In the genomic region with DNA sequence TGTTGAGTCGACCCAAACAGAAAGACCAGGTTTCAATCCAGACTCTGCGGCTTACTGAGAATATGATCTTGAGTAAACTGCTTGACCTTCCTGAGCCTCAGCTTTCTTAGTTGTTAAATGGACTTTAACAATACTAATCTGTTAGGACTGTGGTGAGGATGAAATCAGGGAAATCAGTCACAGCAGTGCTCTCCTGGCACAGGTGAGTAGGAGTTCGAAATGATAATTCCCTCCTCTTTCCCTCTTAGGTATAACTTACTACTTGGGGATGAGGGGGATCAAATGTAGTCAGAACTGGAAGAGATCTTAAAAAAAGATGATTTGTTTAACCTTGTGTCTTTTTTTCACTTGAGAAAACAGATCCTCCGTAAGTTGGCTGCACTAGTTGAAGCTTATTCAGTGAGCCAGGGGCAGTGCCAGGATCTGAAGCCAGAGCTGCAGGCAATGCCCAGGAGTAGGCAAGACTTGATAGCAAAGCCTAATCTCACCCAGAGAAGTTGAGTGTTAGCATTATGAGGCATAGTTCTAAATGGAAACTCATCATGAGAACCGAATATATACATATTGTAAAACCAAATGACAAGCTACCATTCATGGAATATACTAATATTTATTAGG, we compare ENCODE assay signal across 11 cellular contexts. TPM values are rescaled to one million over a fixed set of nuclear protein-coding genes. Genes with fewer than 3 reads are reported as not detected.
DNase-seq lines count a peak whose midpoint lies in the region; ATAC-seq and TF ChIP-seq lines count a peak whose summit lies in the region.
"Had no signal": no experiment of that assay in that cellular context is flagged by ENCODE, and none has a peak within 500 bp of the region (broad histone marks: within the 10 kb centered on the region; RNA-seq: fewer than 3 reads in every experiment).

No MANE protein-coding gene starts in this region.

- H3K9me3 Mint-ChIP-seq in endothelial cell (ENCODE audit: unreplicated experiment): no peaks in the 10 kb centered on the region

- H3K4me1 ChIP-seq in stomach smooth muscle (ENCODE audit: control insufficient read depth, insufficient read depth, low read length): peaks cover 23% of the 10 kb centered on the region

- H3K4me3 Mint-ChIP-seq in endothelial cell (ENCODE audit: unreplicated experiment): peak overlapping the region; percentile 97
- H3K4me3 Mint-ChIP-seq: CD4-positive, alpha-beta memory T cell had no signal

- H3K36me3 ChIP-seq in stomach smooth muscle (ENCODE audit: control insufficient read depth in 2 of 2, insufficient read depth in 2 of 2, low read length in 2 of 2): peaks cover 2 to 4% of the 10 kb centered on the region in 2 donors

- H3K27me3 ChIP-seq in stomach smooth muscle (ENCODE audit: control insufficient read depth in 1 of 2, insufficient read depth in 2 of 2, low read length in 2 of 2): no peaks in the 10 kb centered on the region

- peaks cover 20% of the 10 kb centered on the region for H3K4me1 Mint-ChIP-seq in endothelial cell (ENCODE audit: unreplicated experiment)

- DNase-seq in HFF-Myc (ENCODE audit: extremely low read depth, low read depth) (no peak), endothelial cell (ENCODE audit: low spot score) (no peak), medulla oblongata (ENCODE audit: extremely low spot score) (peak; percentile 58), activated gamma-delta T cell treated with Interleukin-2 at 50 U/mL for 16 hours (no peak), HuH-7.5 (ENCODE audit: low spot score) (no peak)
- DNase-seq: CD4-positive, alpha-beta memory T cell; stimulated activated CD4-positive, alpha-beta T cell treated with anti-CD3 and anti-CD28 coated beads, Interleukin-1b, Interleukin-23, amount 100 ng/mL, for 48 hours; stimulated activated naive CD4-positive, alpha-beta T cell treated with Interleukin-2 at 50 U/mL for 16 hours had no signal

- H3K4me3 ChIP-seq in HFF-Myc (replicated peaks; ENCODE audit: low read depth, low read length) (peak overlapping the region; percentile 63), stomach smooth muscle (ENCODE audit: low read length in 2 of 2) (peak overlapping the region; percentile 93)

- H3K9ac ChIP-seq in stomach smooth muscle (ENCODE audit: low read length in 2 of 2): peak overlapping the region; percentile 94 to 96

- TF ChIP-seq CTCF in HFF-Myc (IDR thresholded peaks at IDR 0.05; ENCODE audit: low read depth, low read length, missing control alignments) (no peak), endothelial cell (IDR thresholded peaks at IDR 0.05; ENCODE audit: unreplicated experiment) (no peak)

- H3K27ac ChIP-seq in stomach smooth muscle (ENCODE audit: low read length): no peak overlapping the region

- TF ChIP-seq POLR2A in GM18505 (IDR thresholded peaks at IDR 0.05; ENCODE audit: borderline replicate concordance, extremely low read depth, insufficient read depth, insufficient read length): no peak

- H3K9me3 ChIP-seq in stomach smooth muscle (ENCODE audit: control insufficient read depth in 2 of 2, low read length in 2 of 2): no peaks in the 10 kb centered on the region

- peaks cover 9% of the 10 kb centered on the region for H3K27me3 Mint-ChIP-seq in endothelial cell (ENCODE audit: unreplicated experiment)

- no peak for ATAC-seq in HG02642 (IDR thresholded peaks at IDR 0.05; ENCODE audit: poor library complexity, unreplicated experiment)
- no peak for ATAC-seq in GM18505 (IDR thresholded peaks at IDR 0.05; ENCODE audit: unreplicated experiment)

- no peak overlapping the region for H3K27ac Mint-ChIP-seq in endothelial cell (ENCODE audit: unreplicated experiment)
- H3K27ac Mint-ChIP-seq: CD4-positive, alpha-beta memory T cell had no signal

- H3K36me3 Mint-ChIP-seq in endothelial cell (ENCODE audit: low read depth, unreplicated experiment): peaks cover 12% of the 10 kb centered on the region

RNA-seq across cellular contexts. Expression of a gene that starts 1.8 kb away (rescaled TPM):
- 6.3 TPM for total RNA-seq in endothelial cell (ENCODE audit: unreplicated experiment)
